Comparison of ENCODE assay signal across 10 cellular contexts in genomic region chr13:27353166-27353583, GRCh38.
DNase-seq lines count a peak whose midpoint lies in the region; ATAC-seq, FAIRE-seq and TF ChIP-seq lines count a peak whose summit lies in the region.
"Had no signal": no experiment of that assay in that cellular context is flagged by ENCODE, and none has a peak within 500 bp of the region (broad histone marks: within the 10 kb centered on the region; RNA-seq: fewer than 3 reads in every experiment).

No MANE protein-coding gene starts in this region.

- H3K27ac Mint-ChIP-seq in effector memory CD8-positive, alpha-beta T cell = peak overlapping the region; percentile 29 to 61
- peak overlapping the region; percentile 84 for H3K27ac Mint-ChIP-seq in stimulated activated memory B cell treated with anti-CD40 and anti-IgM and Interleukin-4, amounts not matched to agents 10 μg/mL and 1 μg/mL and 100 μg/mL, for 72 hours

- intact Hi-C loops in pancreas (cut with DNase I) = loop anchor here in 2 of 3 donors (10.0 kb wide), 3 partner anchors 348 to 408 kb away; no protein-coding TSS in a partner anchor

- peak overlapping the region; percentile 53 to 56 for H3K4me3 Mint-ChIP-seq in effector memory CD8-positive, alpha-beta T cell
- H3K4me3 Mint-ChIP-seq in stimulated activated memory B cell treated with anti-CD40 and anti-IgM and Interleukin-4, amounts not matched to agents 10 μg/mL and 1 μg/mL and 100 μg/mL, for 72 hours = peak overlapping the region; percentile 43

- no peaks in the 10 kb centered on the region for H3K9me3 ChIP-seq in pancreas

- no peaks in the 10 kb centered on the region for H3K4me1 ChIP-seq in pancreas

- FAIRE-seq in H54 (lab: Jason Lieb, UNC) (no peak), pancreas (lab: Jason Lieb, UNC) (no peak)
- FAIRE-seq: TTC549 had no signal

- peak; percentile 36 for DNase-seq in NCI-H82 (lab: John Stamatoyannopoulos, UW)
- no peak for DNase-seq in NCI-H82 treated with DMSO at 0.1 percent for 48 hours (lab: John Stamatoyannopoulos, UW; ENCODE audit: unreplicated experiment)
- DNase-seq in H54 (ENCODE audit: insufficient read length, low spot score) = peak; percentile 56
- peak; percentile 39 for DNase-seq in NCI-H226
- no peak for DNase-seq in effector memory CD8-positive, alpha-beta T cell
- no peak for DNase-seq in NCI-H2196 (lab: John Stamatoyannopoulos, UW; ENCODE audit: unreplicated experiment)
- DNase-seq in pancreas = no peak

- H3K27me3 Mint-ChIP-seq in effector memory CD8-positive, alpha-beta T cell = peaks cover 17 to 50% of the 10 kb centered on the region in 2 donors
- H3K27me3 Mint-ChIP-seq in stimulated activated memory B cell treated with anti-CD40 and anti-IgM and Interleukin-4, amounts not matched to agents 10 μg/mL and 1 μg/mL and 100 μg/mL, for 72 hours = peaks cover 8% of the 10 kb centered on the region

- H3K27me3 ChIP-seq in pancreas = no peaks in the 10 kb centered on the region

- no peak for TF ChIP-seq CTCF in pancreas (IDR thresholded peaks at IDR 0.05)

- no peak for TF ChIP-seq POLR2A in H54 (IDR thresholded peaks at IDR 0.05; ENCODE audit: low read depth, low read length)

- ATAC-seq in effector memory CD8-positive, alpha-beta T cell (replicated peaks) = peak; percentile 26
- peak; percentile 98 for ATAC-seq in stimulated activated memory B cell treated with anti-CD40 and anti-IgM and Interleukin-4, amounts not matched to agents 10 μg/mL and 1 μg/mL and 100 μg/mL, for 72 hours
- ATAC-seq in pancreas = no peak

- no peak overlapping the region for H3K27ac ChIP-seq in pancreas
- H3K27ac ChIP-seq: 22Rv1 had no signal

- H3K4me1 Mint-ChIP-seq in effector memory CD8-positive, alpha-beta T cell (ENCODE audit: low read depth in 2 of 2) = peaks cover 8 to 12% of the 10 kb centered on the region in 2 donors
- peaks cover 23% of the 10 kb centered on the region for H3K4me1 Mint-ChIP-seq in stimulated activated memory B cell treated with anti-CD40 and anti-IgM and Interleukin-4, amounts not matched to agents 10 μg/mL and 1 μg/mL and 100 μg/mL, for 72 hours

- no peaks in the 10 kb centered on the region for H3K36me3 Mint-ChIP-seq in effector memory CD8-positive, alpha-beta T cell (ENCODE audit: insufficient read depth)
- H3K36me3 Mint-ChIP-seq in stimulated activated memory B cell treated with anti-CD40 and anti-IgM and Interleukin-4, amounts not matched to agents 10 μg/mL and 1 μg/mL and 100 μg/mL, for 72 hours = no peaks in the 10 kb centered on the region

- WGBS in pancreas, 2 donors = 74 to 87% methylated on average over 9 of the region's 9 CpGs

- H3K4me3 ChIP-seq in pancreas = no peak overlapping the region

- no peaks in the 10 kb centered on the region for H3K36me3 ChIP-seq in pancreas

- H3K9me3 Mint-ChIP-seq in effector memory CD8-positive, alpha-beta T cell = no peaks in the 10 kb centered on the region
- peaks cover 3% of the 10 kb centered on the region for H3K9me3 Mint-ChIP-seq in stimulated activated memory B cell treated with anti-CD40 and anti-IgM and Interleukin-4, amounts not matched to agents 10 μg/mL and 1 μg/mL and 100 μg/mL, for 72 hours

Comparison
In these comparisons a context has a peak if more than half of its experiments do, and no peak if none do; other contexts are left out.
1. DNase-seq: peak in NCI-H82 (single experiment), H54 (single experiment) and NCI-H226 (single experiment); none in NCI-H82 treated with DMSO at 0.1 percent for 48 hours (single experiment), effector memory CD8-positive, alpha-beta T cell (0 of 3), NCI-H2196 (single experiment) and pancreas (0 of 6).
2. ATAC-seq: peak in effector memory CD8-positive, alpha-beta T cell (single experiment) and stimulated activated memory B cell treated with anti-CD40 and anti-IgM and Interleukin-4, amounts not matched to agents 10 μg/mL and 1 μg/mL and 100 μg/mL, for 72 hours (single experiment); none in pancreas (0 of 4).